In genomic region chr4:98641393-98641792, GRCh38 we compare ENCODE assay signal across 13 cellular contexts. TPM values are rescaled to one million over a fixed set of nuclear protein-coding genes. Genes with fewer than 3 reads are reported as not detected.
DNase-seq lines count a peak whose midpoint lies in the region; ATAC-seq and TF ChIP-seq lines count a peak whose summit lies in the region.
"Had no signal": no experiment of that assay in that cellular context is flagged by ENCODE, and none has a peak within 500 bp of the region (broad histone marks: within the 10 kb centered on the region; RNA-seq: fewer than 3 reads in every experiment).

No MANE protein-coding gene starts in this region.

- H4K8ac ChIP-seq in H9 (replicated peaks; ENCODE audit: insufficient read length, low read depth, low read length): no peak overlapping the region

- H3K4me2 ChIP-seq in H9 (ENCODE audit: insufficient read depth, insufficient read length, low read length): no peak overlapping the region

- H3K9me3 ChIP-seq in H9 (ENCODE audit: control insufficient read depth, low read depth, low read length): no peaks in the 10 kb centered on the region

- H3K14ac ChIP-seq in H9 (ENCODE audit: insufficient read depth, low read length): no peak overlapping the region

- no peak overlapping the region for H3K18ac ChIP-seq in H9 (ENCODE audit: insufficient read length, low read depth, low read length)

- no peak overlapping the region for H3K27ac Mint-ChIP-seq in H9
- H3K27ac Mint-ChIP-seq: B cell had no signal

- no peak overlapping the region for H2BK5ac ChIP-seq in H9 (ENCODE audit: insufficient read length, low read length)

- H2AFZ ChIP-seq in H9 (ENCODE audit: low read length): no peak overlapping the region

- H4K5ac ChIP-seq in H9 (ENCODE audit: insufficient read length, low read depth, low read length): no peak overlapping the region

- H3K9ac ChIP-seq in H9 (ENCODE audit: extremely low read depth, insufficient read length, low read length): no peak overlapping the region

- no peak overlapping the region for H3K4ac ChIP-seq in H9 (ENCODE audit: low read depth, low read length)

- no peaks in the 10 kb centered on the region for H3K27me3 Mint-ChIP-seq in H9 (ENCODE audit: low read depth)
- H3K27me3 Mint-ChIP-seq: B cell had no signal

- no peak overlapping the region for H3K27ac ChIP-seq in H9 (ENCODE audit: insufficient read length, low read depth, low read length)

- H4K20me1 ChIP-seq in H9 (ENCODE audit: control insufficient read depth, insufficient read depth, insufficient read length): no peaks in the 10 kb centered on the region

- no peak overlapping the region for H3K56ac ChIP-seq in H9 (ENCODE audit: insufficient read length, low read depth, low read length)

- no peak overlapping the region for H3K23ac ChIP-seq in H9 (ENCODE audit: insufficient read length, low read depth, low read length)

- peaks cover 12 to 18% of the 10 kb centered on the region in 2 experiments for H3K4me1 Mint-ChIP-seq in H9

- no peak overlapping the region for H2BK20ac ChIP-seq in H9 (ENCODE audit: low read depth, low read length, poor library complexity, severe bottlenecking)

- no peak for TF ChIP-seq CTCF in H9 (conservative IDR thresholded peaks at IDR 0.05)

- H3K79me1 ChIP-seq in H9 (ENCODE audit: insufficient read depth, low read depth, low read length, poor library complexity, severe bottlenecking): no peaks in the 10 kb centered on the region

- peak; percentile 13; the same call in 2 of the 3 replicates for ATAC-seq in SK-N-SH treated with all-trans-retinoic acid at 6 μM for 48 hours
- ATAC-seq in HG03457 (IDR thresholded peaks at IDR 0.05; ENCODE audit: unreplicated experiment): no peak
- no peak for ATAC-seq in GM19328 (IDR thresholded peaks at IDR 0.05; ENCODE audit: unreplicated experiment)

- 0 out of 2 replicates have a peak overlapping the region, but pooled peaks have one; percentile 3 for H2BK15ac ChIP-seq in H9 (ENCODE audit: low read depth, low read length)

- H3K79me2 ChIP-seq in H9 (ENCODE audit: insufficient read depth, low read length): peaks cover 6% of the 10 kb centered on the region

- no peaks in the 10 kb centered on the region for H3K9me3 Mint-ChIP-seq in H9

- no peak overlapping the region for H3T11ph ChIP-seq in H9 (ENCODE audit: low read length)

- H3K23me2 ChIP-seq in H9 (ENCODE audit: insufficient read length, low read depth, low read length, poor library complexity, severe bottlenecking): no peaks in the 10 kb centered on the region

- no peak overlapping the region for H2AK5ac ChIP-seq in H9 (ENCODE audit: insufficient read length, low read length)

- H2BK120ac ChIP-seq in H9 (ENCODE audit: low read depth, low read length, poor library complexity, severe bottlenecking): no peak overlapping the region

- no peaks in the 10 kb centered on the region for H3K36me3 Mint-ChIP-seq in H9 (ENCODE audit: insufficient read depth in 1 of 3, low read depth in 3 of 3)

- DNase-seq in H9: no peak
- DNase-seq in left kidney (ENCODE audit: low read depth, low spot score): peak; percentile 32
- DNase-seq in NCI-H524 (lab: John Stamatoyannopoulos, UW): no peak
- DNase-seq in hypothalamus (lab: John Stamatoyannopoulos, UW): no peak
- DNase-seq: NCI-H1417 treated with DMSO at 0.1 percent for 48 hours, NCI-H2029 treated with DMSO at 0.1 percent for 48 hours, NCI-H510A treated with DMSO at 0.1 percent for 48 hours, RPMI8226, T-helper 2 cell had no signal

- no peak overlapping the region for H4K91ac ChIP-seq in H9 (ENCODE audit: insufficient read length, low read depth, low read length)

- no CpG with 5 or more reads among the region's 5 CpGs for WGBS in H9 (ENCODE audit: extremely low coverage, insufficient read length, low lambda C conversion rate)

- H3K4me3 Mint-ChIP-seq in H9: no peak overlapping the region
- H3K4me3 Mint-ChIP-seq: B cell had no signal

- H2BK12ac ChIP-seq in H9 (ENCODE audit: insufficient read length, low read depth, low read length): no peak overlapping the region

- H3K27me3 ChIP-seq in H9 (ENCODE audit: insufficient read depth, low read length): no peaks in the 10 kb centered on the region

- peaks cover 4% of the 10 kb centered on the region; the same call in 1 of the 2 replicates for H3K4me1 ChIP-seq in H9 (ENCODE audit: insufficient read depth, low read length)

TF ChIP-seq in SK-N-SH treated with all-trans-retinoic acid at 6 μM for 48 hours, 23 proteins besides CTCF, POLR2A, EP300 and RAD21:
- TF ChIP-seq TOX (CRISPR knock-in tag; IDR thresholded peaks at IDR 0.05; ENCODE audit: borderline replicate concordance) (no peak), BACH2 (CRISPR knock-in tag; IDR thresholded peaks at IDR 0.05; ENCODE audit: borderline replicate concordance) (no peak), ISL1 (CRISPR knock-in tag; IDR thresholded peaks at IDR 0.05) (no peak), OSR1 (CRISPR knock-in tag; IDR thresholded peaks at IDR 0.05) (no peak), ZC3H10 (CRISPR knock-in tag; IDR thresholded peaks at IDR 0.05) (no peak), TSHZ2 (CRISPR knock-in tag; IDR thresholded peaks at IDR 0.05) (no peak), CREB5 (CRISPR knock-in tag; IDR thresholded peaks at IDR 0.05; ENCODE audit: low read depth) (no peak), ARNTL (CRISPR knock-in tag; IDR thresholded peaks at IDR 0.05; ENCODE audit: borderline replicate concordance, low read depth) (no peak), ZFP30 (CRISPR knock-in tag; IDR thresholded peaks at IDR 0.05) (no peak), SNAI2 (CRISPR knock-in tag; IDR thresholded peaks at IDR 0.05) (no peak), CSDC2 (CRISPR knock-in tag; IDR thresholded peaks at IDR 0.05) (no peak)
- TF ChIP-seq, protein P1, sequence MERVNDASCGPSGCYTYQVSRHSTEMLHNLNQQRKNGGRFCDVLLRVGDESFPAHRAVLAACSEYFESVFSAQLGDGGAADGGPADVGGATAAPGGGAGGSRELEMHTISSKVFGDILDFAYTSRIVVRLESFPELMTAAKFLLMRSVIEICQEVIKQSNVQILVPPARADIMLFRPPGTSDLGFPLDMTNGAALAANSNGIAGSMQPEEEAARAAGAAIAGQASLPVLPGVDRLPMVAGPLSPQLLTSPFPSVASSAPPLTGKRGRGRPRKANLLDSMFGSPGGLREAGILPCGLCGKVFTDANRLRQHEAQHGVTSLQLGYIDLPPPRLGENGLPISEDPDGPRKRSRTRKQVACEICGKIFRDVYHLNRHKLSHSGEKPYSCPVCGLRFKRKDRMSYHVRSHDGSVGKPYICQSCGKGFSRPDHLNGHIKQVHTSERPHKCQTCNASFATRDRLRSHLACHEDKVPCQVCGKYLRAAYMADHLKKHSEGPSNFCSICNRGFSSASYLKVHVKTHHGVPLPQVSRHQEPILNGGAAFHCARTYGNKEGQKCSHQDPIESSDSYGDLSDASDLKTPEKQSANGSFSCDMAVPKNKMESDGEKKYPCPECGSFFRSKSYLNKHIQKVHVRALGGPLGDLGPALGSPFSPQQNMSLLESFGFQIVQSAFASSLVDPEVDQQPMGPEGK (CRISPR knock-in tag; IDR thresholded peaks at IDR 0.05; ENCODE audit: borderline replicate concordance): no peak

RNA-seq across cellular contexts. Expression of gene TSPAN5, which starts 17.0 kb away (rescaled TPM):
- 6.4 and 7.0 TPM in 2 replicates for total RNA-seq in H9 (2021)
